In the genomic region with DNA sequence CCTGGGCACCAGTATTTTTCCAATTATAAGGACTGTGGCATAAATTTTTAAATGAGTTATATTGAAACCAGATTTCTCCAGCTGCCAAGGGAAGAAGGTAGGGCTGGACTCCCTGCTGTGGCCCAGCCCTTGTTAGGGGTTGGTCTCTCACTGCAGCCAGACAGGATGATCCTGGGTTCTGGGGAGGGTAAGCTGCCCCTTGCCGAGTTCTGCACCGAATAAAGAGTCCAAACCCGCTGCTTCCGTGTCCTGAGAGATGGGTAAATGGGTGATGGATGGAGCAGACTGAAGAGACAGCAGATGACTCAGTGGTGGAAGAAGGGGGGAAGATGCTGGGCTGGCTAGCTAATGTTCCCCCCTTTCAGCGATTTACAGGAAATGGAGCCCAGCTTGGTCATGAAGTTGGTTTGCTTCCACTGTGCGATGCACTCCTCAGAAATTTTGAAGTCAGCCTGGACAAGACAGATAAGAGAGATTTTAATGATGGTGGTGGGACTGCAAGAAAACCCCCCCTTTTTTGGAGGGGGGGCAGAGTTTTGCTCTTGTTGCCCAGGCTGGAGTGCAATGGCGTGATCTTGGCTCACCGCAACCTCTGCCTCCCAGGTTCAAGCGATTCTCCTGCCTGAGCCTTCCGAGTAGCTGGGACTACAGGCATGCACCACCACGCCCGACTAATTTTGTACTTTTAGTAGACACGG, we compare ENCODE assay signal across 12 cellular contexts. TPM values are rescaled to one million over a fixed set of nuclear protein-coding genes. Genes with fewer than 3 reads are reported as not detected.
DNase-seq lines count a peak whose midpoint lies in the region; ATAC-seq and TF ChIP-seq lines count a peak whose summit lies in the region.
"Had no signal": no experiment of that assay in that cellular context is flagged by ENCODE, and none has a peak within 500 bp of the region (broad histone marks: within the 10 kb centered on the region; RNA-seq: fewer than 3 reads in every experiment).

No MANE protein-coding gene starts in this region.

- H3K4me3 ChIP-seq in gastroesophageal sphincter (no peak overlapping the region), suprapubic skin (no peak overlapping the region)

- H3K36me3 ChIP-seq in gastroesophageal sphincter (peaks cover 0 to 90% of the 10 kb centered on the region in 2 donors), suprapubic skin (peaks cover 80% of the 10 kb centered on the region)

- TF ChIP-seq POLR2A in gastroesophageal sphincter (IDR thresholded peaks at IDR 0.05) (no peak), suprapubic skin (IDR thresholded peaks at IDR 0.05) (no peak)

- H3K9me3 ChIP-seq in gastroesophageal sphincter (no peaks in the 10 kb centered on the region), suprapubic skin (no peaks in the 10 kb centered on the region)

- WGBS in gastroesophageal sphincter (ENCODE audit: low coverage in 1 of 2), 2 donors = 59 to 84% methylated on average over 5 to 6 of the region's 13 CpGs
- 62% methylated on average over 13 of the region's 13 CpGs for WGBS in suprapubic skin

- TF ChIP-seq CTCF in gastroesophageal sphincter (IDR thresholded peaks at IDR 0.05) (no peak), suprapubic skin (IDR thresholded peaks at IDR 0.05) (no peak)

- H3K27ac ChIP-seq in gastroesophageal sphincter = peak overlapping the region in 3 of 4 donors; percentile 33 to 55 (median 38)
- peak overlapping the region; percentile 31 for H3K27ac ChIP-seq in suprapubic skin

- intact Hi-C loops in activated naive CD4-positive, alpha-beta T cell treated with anti-CD3 and anti-CD28 coated beads for 36 hours (cut with micrococcal nuclease) = no loop called here

- no peaks in the 10 kb centered on the region for H3K9me3 Mint-ChIP-seq in activated naive CD4-positive, alpha-beta T cell treated with anti-CD3 and anti-CD28 coated beads for 36 hours
- H3K9me3 Mint-ChIP-seq in activated T-helper 17 cell treated with anti-CD3 and anti-CD28 coated beads, Interleukin-2, amount 50 U/mL, for 72 hours = no peaks in the 10 kb centered on the region

- peaks cover 0 to 31% (median 4%) of the 10 kb centered on the region in 3 donors for H3K4me1 ChIP-seq in gastroesophageal sphincter
- peaks cover 32% of the 10 kb centered on the region for H3K4me1 ChIP-seq in suprapubic skin

- CTCF ChIA-PET in activated naive CD4-positive, alpha-beta T cell treated with anti-CD3 and anti-CD28 coated beads for 36 hours (lab: Charles Lee) = interaction anchor here (0.6 to 6.5 kb wide), 8 partner anchors 18 to 257 kb away, joined by 3 to 126 read pairs (median 8); no protein-coding TSS in a partner anchor

- H3K27ac Mint-ChIP-seq in activated naive CD4-positive, alpha-beta T cell treated with anti-CD3 and anti-CD28 coated beads for 36 hours = peak overlapping the region; percentile 59
- H3K27ac Mint-ChIP-seq in activated T-helper 17 cell treated with anti-CD3 and anti-CD28 coated beads, Interleukin-2, amount 50 U/mL, for 72 hours = peak overlapping the region; percentile 46

- ATAC-seq in activated T-helper 17 cell treated with anti-CD3 and anti-CD28 coated beads, Interleukin-2, amount 50 U/mL, for 72 hours (replicated peaks) = no peak
- ATAC-seq in gastroesophageal sphincter = no peak
- ATAC-seq in HG03457 (IDR thresholded peaks at IDR 0.05; ENCODE audit: unreplicated experiment) = no peak

- no peak for DNase-seq in activated naive CD4-positive, alpha-beta T cell treated with anti-CD3 and anti-CD28 coated beads for 36 hours
- no peak for DNase-seq in activated naive CD4-positive, alpha-beta T cell (lab: John Stamatoyannopoulos, UW)
- DNase-seq in suprapubic skin (ENCODE audit: low spot score in 2 of 2) = peak in 1 of 2 donors; percentile 20
- no peak for DNase-seq in SIG-M5 treated with dmso at 0.1 percent for 504 hours (lab: John Stamatoyannopoulos, UW; ENCODE audit: unreplicated experiment)
- DNase-seq in NCI-H2227 treated with DMSO at 0.1 percent for 48 hours (lab: John Stamatoyannopoulos, UW) = no peak
- DNase-seq: activated CD4-positive, CD25-positive, alpha-beta regulatory T cell treated with anti-CD3 and anti-CD28 coated beads, Interleukin-2, amount 50 U/mL, for 72 hours; NCI-H1417 treated with DMSO at 0.1 percent for 48 hours; occipital lobe; stimulated activated CD4-positive, alpha-beta T cell treated with anti-CD3 and anti-CD28 coated beads, Interleukin-4, amount 100 ng/mL, for 24 hours had no signal

- H3K27me3 ChIP-seq in gastroesophageal sphincter = no peaks in the 10 kb centered on the region
- H3K27me3 ChIP-seq in suprapubic skin = no peaks in the 10 kb centered on the region

- TF ChIP-seq EP300 in gastroesophageal sphincter (IDR thresholded peaks at IDR 0.05) (no peak), suprapubic skin (IDR thresholded peaks at IDR 0.05) (no peak)

- peaks cover 31% of the 10 kb centered on the region for H3K36me3 Mint-ChIP-seq in activated naive CD4-positive, alpha-beta T cell treated with anti-CD3 and anti-CD28 coated beads for 36 hours (ENCODE audit: low read depth)
- peaks cover 70% of the 10 kb centered on the region for H3K36me3 Mint-ChIP-seq in activated T-helper 17 cell treated with anti-CD3 and anti-CD28 coated beads, Interleukin-2, amount 50 U/mL, for 72 hours (ENCODE audit: low read depth)

- peaks cover 10% of the 10 kb centered on the region for H3K4me1 Mint-ChIP-seq in activated naive CD4-positive, alpha-beta T cell treated with anti-CD3 and anti-CD28 coated beads for 36 hours (ENCODE audit: low read depth)
- H3K4me1 Mint-ChIP-seq in activated T-helper 17 cell treated with anti-CD3 and anti-CD28 coated beads, Interleukin-2, amount 50 U/mL, for 72 hours = no peaks in the 10 kb centered on the region

- no peak overlapping the region for H3K4me3 Mint-ChIP-seq in activated naive CD4-positive, alpha-beta T cell treated with anti-CD3 and anti-CD28 coated beads for 36 hours
- H3K4me3 Mint-ChIP-seq in activated T-helper 17 cell treated with anti-CD3 and anti-CD28 coated beads, Interleukin-2, amount 50 U/mL, for 72 hours = no peak overlapping the region

- no peaks in the 10 kb centered on the region for H3K27me3 Mint-ChIP-seq in activated naive CD4-positive, alpha-beta T cell treated with anti-CD3 and anti-CD28 coated beads for 36 hours (ENCODE audit: low read depth)
- no peaks in the 10 kb centered on the region for H3K27me3 Mint-ChIP-seq in activated T-helper 17 cell treated with anti-CD3 and anti-CD28 coated beads, Interleukin-2, amount 50 U/mL, for 72 hours

RNA-seq across cellular contexts. Expression of a gene that starts 41.4 kb away (rescaled TPM):
- 100 to 1,000 TPM; 293 to 312 TPM for total RNA-seq in activated naive CD4-positive, alpha-beta T cell treated with anti-CD3 and anti-CD28 coated beads for 36 hours
- total RNA-seq in activated T-helper 17 cell treated with anti-CD3 and anti-CD28 coated beads, Interleukin-2, amount 50 U/mL, for 72 hours = 100 to 1,000 TPM; 101 to 176 TPM
- total RNA-seq in gastroesophageal sphincter (10 to 100 TPM; 29.1 to 54.1 (median 46.0) TPM), suprapubic skin (10 to 100 TPM; 47.1 to 68.1 (median 50.7) TPM)

RNA-seq across cellular contexts. Expression of a gene that starts 41.7 kb away (rescaled TPM):
- 10 to 100 TPM; 26.1 to 31.2 TPM for total RNA-seq in activated naive CD4-positive, alpha-beta T cell treated with anti-CD3 and anti-CD28 coated beads for 36 hours
- total RNA-seq in activated T-helper 17 cell treated with anti-CD3 and anti-CD28 coated beads, Interleukin-2, amount 50 U/mL, for 72 hours = 10 to 100 TPM; 42.7 to 48.1 TPM
- 10 to 100 TPM; 25.4 to 46.9 (median 29.8) TPM for total RNA-seq in gastroesophageal sphincter
- 10 to 100 TPM in 2 of 4 donors, 1 to 10 TPM in 2; 8.8 to 39.7 (median 18.1) TPM for total RNA-seq in suprapubic skin
